ENCODE assay signal across 9 cellular contexts in the genomic region with DNA sequence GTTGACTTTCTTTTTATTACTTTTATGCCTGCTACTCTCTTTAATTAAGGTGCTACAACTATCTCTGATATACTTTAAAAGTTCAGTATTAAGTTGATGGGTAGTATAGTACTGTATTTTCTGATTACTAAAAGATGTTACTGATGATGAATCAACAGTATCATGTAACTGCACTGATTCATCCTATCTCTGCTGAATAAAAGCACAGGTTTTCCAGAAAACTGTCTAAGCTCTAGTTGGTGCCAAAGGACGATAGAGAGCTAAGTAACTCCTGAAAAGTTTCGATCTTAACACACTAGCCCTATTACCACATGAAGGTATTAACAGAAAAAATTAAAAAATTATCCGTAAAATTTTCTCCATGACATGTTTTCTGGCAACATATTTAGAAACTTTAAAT. TPM values are rescaled to one million over a fixed set of nuclear protein-coding genes. Genes with fewer than 3 reads are reported as not detected.
A peak's percentile ranks its signal among the peaks of the same experiment; 100 is the strongest.
DNase-seq lines count a peak whose midpoint lies in the region; ATAC-seq, FAIRE-seq and TF ChIP-seq lines count a peak whose summit lies in the region.
"Had no signal": no experiment of that assay in that cellular context is flagged by ENCODE, and none has a peak within 500 bp of the region (broad histone marks: within the 10 kb centered on the region; RNA-seq: fewer than 3 reads in every experiment).

No MANE protein-coding gene starts in this region.

- FAIRE-seq in A549 (lab: Jason Lieb, UNC) (no peak), keratinocyte (lab: Jason Lieb, UNC) (no peak), GM12891 (lab: Jason Lieb, UNC) (no peak)

- H3K4me1 ChIP-seq in A549 (peaks cover 31% of the 10 kb centered on the region), keratinocyte (ENCODE audit: control insufficient read depth, extremely low read depth, insufficient read depth, low read length) (peaks cover 22% of the 10 kb centered on the region)

- CTCF ChIA-PET in A549 (lab: Yijun Ruan, JAX): no interaction called here
- CTCF ChIA-PET in activated CD4-positive, alpha-beta memory T cell treated with anti-CD3 and anti-CD28 coated beads for 36 hours (lab: Charles Lee): interaction anchor here (1.3 kb wide), 1 partner anchor 262 kb away, joined by 3 read pairs; no protein-coding TSS in a partner anchor

- TF ChIP-seq EP300 in A549 (IDR thresholded peaks at IDR 0.05): no peak

- no peak for TF ChIP-seq CTCF in A549 (IDR thresholded peaks at IDR 0.05)
- TF ChIP-seq CTCF in GM12865 (IDR thresholded peaks at IDR 0.05; ENCODE audit: insufficient read depth, low read depth, low read length, missing control alignments): no peak
- TF ChIP-seq CTCF in keratinocyte (optimal IDR thresholded peaks at IDR 0.05 in 1 of 3, IDR thresholded peaks at IDR 0.05 in 1 of 3, conservative IDR thresholded peaks at IDR 0.05 in 1 of 3; ENCODE audit: extremely low read depth in 1 of 3, insufficient read depth in 2 of 3, low read length in 3 of 3): no peak

- no peaks in the 10 kb centered on the region for H3K9me3 Mint-ChIP-seq in activated CD4-positive, alpha-beta memory T cell treated with anti-CD3 and anti-CD28 coated beads for 36 hours

- H3K27me3 Mint-ChIP-seq in activated CD4-positive, alpha-beta memory T cell treated with anti-CD3 and anti-CD28 coated beads for 36 hours: peaks cover 3% of the 10 kb centered on the region

- peaks cover 63% of the 10 kb centered on the region for H3K4me1 Mint-ChIP-seq in activated CD4-positive, alpha-beta memory T cell treated with anti-CD3 and anti-CD28 coated beads for 36 hours (ENCODE audit: low read depth)

- no peaks in the 10 kb centered on the region for H3K9me3 ChIP-seq in A549
- no peaks in the 10 kb centered on the region for H3K9me3 ChIP-seq in keratinocyte (ENCODE audit: control insufficient read depth, low read depth, low read length)
- H3K9me3 ChIP-seq: uterus had no signal

- DNase-seq in A549 (ENCODE audit: low read depth in 1 of 2, low spot score in 1 of 2) (no peak), GM12865 (ENCODE audit: low read depth) (no peak), keratinocyte (ENCODE audit: low read depth, low spot score) (no peak), GDM1 (lab: John Stamatoyannopoulos, UW) (no peak), OCI-M2 (lab: John Stamatoyannopoulos, UW; ENCODE audit: unreplicated experiment) (no peak), GM12891 (ENCODE audit: insufficient read length, low spot score) (no peak)
- no peak for DNase-seq in activated CD4-positive, alpha-beta memory T cell treated with anti-CD3 and anti-CD28 coated beads for 36 hours
- DNase-seq: uterus had no signal

- peaks cover 2% of the 10 kb centered on the region for H4K20me1 ChIP-seq in keratinocyte (ENCODE audit: control insufficient read depth, extremely low read depth, insufficient read depth, low read length)

- 48% methylated on average over 3 of the region's 3 CpGs for WGBS in A549 (ENCODE audit: missing lambda C conversion rate)

- dilution Hi-C loops in keratinocyte (cut with MboI; ENCODE audit: extremely low pct_ligation_motif_present, low sequenced_read_pairs): no loop called here

- no peak for ATAC-seq in A549
- no peak for ATAC-seq in HG02884 (IDR thresholded peaks at IDR 0.05; ENCODE audit: unreplicated experiment)

- TF ChIP-seq POLR2A in A549 (IDR thresholded peaks at IDR 0.05; ENCODE audit: low read length) (no peak), GM12891 (IDR thresholded peaks at IDR 0.05; ENCODE audit: low read depth, low read length) (no peak)

- POLR2A ChIA-PET in A549 (lab: Yijun Ruan, JAX): no interaction called here
- POLR2A ChIA-PET in activated CD4-positive, alpha-beta memory T cell treated with anti-CD3 and anti-CD28 coated beads for 36 hours (lab: Charles Lee): interaction anchor here (4.6 kb wide), 1 partner anchor 281 kb away, joined by 32 read pairs; a partner anchor contains a TSS

- no peaks in the 10 kb centered on the region for H3K9me1 ChIP-seq in keratinocyte (ENCODE audit: control insufficient read depth, extremely low read depth, insufficient read depth, low read length)

- peak overlapping the region; percentile 97 for H3K4me3 Mint-ChIP-seq in activated CD4-positive, alpha-beta memory T cell treated with anti-CD3 and anti-CD28 coated beads for 36 hours

- intact Hi-C loops in activated CD4-positive, alpha-beta memory T cell treated with anti-CD3 and anti-CD28 coated beads for 36 hours (cut with micrococcal nuclease): loop anchor here (10.0 kb wide), 1 partner anchor 323 kb away; no protein-coding TSS in a partner anchor

- H3K4me3 ChIP-seq in A549 (peak overlapping the region; percentile 69; the same call in 2 of the 3 replicates), GM12865 (ENCODE audit: low read depth, low read length) (peak overlapping the region; percentile 74), keratinocyte (ENCODE audit: control insufficient read depth in 2 of 3, extremely low read depth in 1 of 3, insufficient read depth in 2 of 3, low read depth in 1 of 3, low read length in 3 of 3) (peak overlapping the region; percentile 90 to 97 (median 93))

- H2AFZ ChIP-seq in keratinocyte (ENCODE audit: control insufficient read depth, low read length): no peak overlapping the region

- H3K79me2 ChIP-seq in keratinocyte (ENCODE audit: control insufficient read depth, insufficient read depth, low read length): peaks cover 71% of the 10 kb centered on the region

- peak overlapping the region; percentile 19 for H3K27ac Mint-ChIP-seq in activated CD4-positive, alpha-beta memory T cell treated with anti-CD3 and anti-CD28 coated beads for 36 hours

- peaks cover 37% of the 10 kb centered on the region for H3K36me3 Mint-ChIP-seq in activated CD4-positive, alpha-beta memory T cell treated with anti-CD3 and anti-CD28 coated beads for 36 hours

- H3K27me3 ChIP-seq in keratinocyte (ENCODE audit: control insufficient read depth, extremely low read depth, insufficient read depth, low read length): no peaks in the 10 kb centered on the region
- H3K27me3 ChIP-seq: uterus had no signal

- TF ChIP-seq RAD21 in A549 (conservative IDR thresholded peaks at IDR 0.05 in 1 of 2, IDR thresholded peaks at IDR 0.05 in 1 of 2): no peak

- H3K4me2 ChIP-seq in A549 (peak overlapping the region; percentile 86), keratinocyte (ENCODE audit: control insufficient read depth, extremely low read depth, insufficient read depth, low read depth, low read length) (peak overlapping the region; percentile 80)

- peaks cover 0 to 15% of the 10 kb centered on the region in 2 experiments for H3K36me3 ChIP-seq in keratinocyte (ENCODE audit: control insufficient read depth in 2 of 2, extremely low read depth in 1 of 2, insufficient read depth in 2 of 2, low read length in 2 of 2)
- H3K36me3 ChIP-seq: uterus had no signal

- H3K9ac ChIP-seq in keratinocyte (ENCODE audit: control insufficient read depth, extremely low read depth, insufficient read depth, low read length): peak overlapping the region; percentile 99

- no peak overlapping the region; a peak in 1 of 6 replicates for H3K27ac ChIP-seq in A549
- H3K27ac ChIP-seq in keratinocyte (ENCODE audit: control insufficient read depth, insufficient read depth, low read length): peak overlapping the region; percentile 98

TF ChIP-seq in A549, 52 proteins besides CTCF, POLR2A, EP300 and RAD21 (continues in another document):
- no peak for TF ChIP-seq EHF (CRISPR knock-in tag; IDR thresholded peaks at IDR 0.05)
- no peak for TF ChIP-seq POLR2AphosphoS2 (conservative IDR thresholded peaks at IDR 0.05; ENCODE audit: low read length)
- TF ChIP-seq KDM5A (IDR thresholded peaks at IDR 0.05): no peak
- TF ChIP-seq ZSCAN20 (CRISPR knock-in tag; IDR thresholded peaks at IDR 0.05): no peak

TF ChIP-seq in GM12891, 5 proteins besides CTCF, POLR2A, EP300 and RAD21:
- no peak for TF ChIP-seq PAX5 (IDR thresholded peaks at IDR 0.05; ENCODE audit: insufficient read depth, low read length, severe bottlenecking)
- no peak for TF ChIP-seq POLR2AphosphoS5 (IDR thresholded peaks at IDR 0.05; ENCODE audit: low read depth, low read length)
- TF ChIP-seq POU2F2 (IDR thresholded peaks at IDR 0.05; ENCODE audit: low read depth, low read length): no peak
- TF ChIP-seq TAF1 (IDR thresholded peaks at IDR 0.05; ENCODE audit: low read depth, low read length): no peak
- TF ChIP-seq SPI1 (IDR thresholded peaks at IDR 0.05; ENCODE audit: low read depth, low read length): no peak

RNA-seq across cellular contexts. Expression of a gene that starts 2.1 kb away (rescaled TPM):
- polyA plus RNA-seq in A549 (2011; rRNA removed): 64.2 and 110 TPM in 2 replicates
- 19.9 and 20.0 TPM in 2 replicates for polyA plus RNA-seq in A549 (2012; cell fraction: cytosol; rRNA removed)
- polyA plus RNA-seq in A549 (2012; cell fraction: nucleus; rRNA removed): 12.9 and 13.2 TPM in 2 replicates
- polyA plus RNA-seq in A549 (2017; fragmentation: RNase III; extraction: RNeasy Plus Mini Kit Qiagen cat#74134 plus additional on column Dnase treatment): 43.0 to 44.4 TPM (median 43.2 TPM) in 3 replicates
- 53.4 and 65.0 TPM in 2 replicates for polyA minus RNA-seq in A549 (2011; rRNA and poly(A)+ RNA removed)
- total RNA-seq in activated CD4-positive, alpha-beta memory T cell treated with anti-CD3 and anti-CD28 coated beads for 36 hours: 100 to 1,000 TPM; 114 to 116 TPM
- 46.1 to 63.2 TPM (median 54.5 TPM) in 3 replicates for polyA plus RNA-seq in keratinocyte
- polyA plus RNA-seq in keratinocyte (2011; ENCODE audit: low read depth): 120 TPM
- polyA plus RNA-seq in keratinocyte (2011; cell fraction: cytosol; rRNA removed): 27.3 and 48.8 TPM in 2 replicates
- 89.0 and 110 TPM in 2 replicates for polyA plus RNA-seq in keratinocyte (2011; cell fraction: nucleus; rRNA removed)
- 49.4 and 52.7 TPM in 2 replicates for polyA plus RNA-seq in keratinocyte (2012; ENCODE audit: low replicate concordance)
- polyA minus RNA-seq in keratinocyte: 12.6 to 115 TPM (median 74.4 TPM) in 3 replicates
- polyA minus RNA-seq in keratinocyte (2011; cell fraction: cytosol; rRNA and poly(A)+ RNA removed): 37.0 TPM
- polyA minus RNA-seq in keratinocyte (2011; cell fraction: nucleus; rRNA and poly(A)+ RNA removed): 73.8 and 132 TPM in 2 replicates
- 50.9 TPM for polyA plus RNA-seq in GM12891 (2012; ENCODE audit: low read depth, missing spikeins)
